ENCODE assay signal across 38 cellular contexts in genomic region chr12:256958-257357, GRCh38. TPM values are rescaled to one million over a fixed set of nuclear protein-coding genes. Genes with fewer than 3 reads are reported as not detected.
"Had no signal": no experiment of that assay in that cellular context is flagged by ENCODE, and none has a peak within 500 bp of the region (broad histone marks: within the 10 kb centered on the region; RNA-seq: fewer than 3 reads in every experiment).

No MANE protein-coding gene starts in this region.

- H3K36me3 Mint-ChIP-seq: activated CD4-positive, alpha-beta memory T cell treated with anti-CD3 and anti-CD28 coated beads for 36 hours; activated CD8-positive, alpha-beta memory T cell treated with anti-CD3 and anti-CD28 coated beads, Interleukin-2, amount 10 ng/mL, durations not matched to agents 7 days and 5 days; activated naive CD4-positive, alpha-beta T cell treated with anti-CD3 and anti-CD28 coated beads, Interleukin-2, amount 50 U/mL, for 24 hours; activated naive CD8-positive, alpha-beta T cell treated with anti-CD3 and anti-CD28 coated beads for 36 hours; brain had no signal

- H3K4me1 Mint-ChIP-seq: activated CD4-positive, alpha-beta T cell treated with anti-CD3 and anti-CD28 coated beads for 36 hours; activated CD4-positive, alpha-beta T cell treated with anti-CD3 and anti-CD28 coated beads, Interleukin-2, amount 10 ng/mL, durations not matched to agents 24 days and 14 days; activated CD8-positive, alpha-beta memory T cell treated with anti-CD3 and anti-CD28 coated beads, Interleukin-2, amount 10 ng/mL, durations not matched to agents 7 days and 5 days; activated naive CD4-positive, alpha-beta T cell treated with anti-CD3 and anti-CD28 coated beads, Interleukin-2, amount 50 U/mL, for 24 hours; activated naive CD8-positive, alpha-beta T cell treated with anti-CD3 and anti-CD28 coated beads for 36 hours; activated naive CD8-positive, alpha-beta T cell treated with anti-CD3 and anti-CD28 coated beads, Interleukin-2, amount 50 U/mL, for 24 hours had no signal

- DNase-seq: activated CD4-positive, alpha-beta memory T cell treated with anti-CD3 and anti-CD28 coated beads for 36 hours; activated CD4-positive, alpha-beta T cell treated with anti-CD3 and anti-CD28 coated beads for 36 hours; activated CD4-positive, alpha-beta T cell treated with anti-CD3 and anti-CD28 coated beads, Interleukin-2, amount 10 ng/mL, durations not matched to agents 24 days and 14 days; activated CD4-positive, CD25-positive, alpha-beta regulatory T cell; activated CD4-positive, CD25-positive, alpha-beta regulatory T cell treated with anti-CD3 and anti-CD28 coated beads, Interleukin-2, amount 50 U/mL, for 72 hours; activated CD8-positive, alpha-beta memory T cell treated with anti-CD3 and anti-CD28 coated beads, Interleukin-2, amount 10 ng/mL, durations not matched to agents 7 days and 5 days; activated CD8-positive, alpha-beta memory T cell treated with anti-CD3 and anti-CD28 coated beads, Interleukin-2, amount 50 U/mL, for 4 hours; activated CD8-positive, alpha-beta T cell treated with anti-CD3 and anti-CD28 coated beads, Interleukin-2, amount 10 ng/mL, durations not matched to agents 7 days and 5 days; activated effector memory CD4-positive, alpha-beta T cell treated with anti-CD3 and anti-CD28 coated beads, Interleukin-2, amount 50 U/mL, for 16 hours; activated naive CD4-positive, alpha-beta T cell treated with anti-CD3 and anti-CD28 coated beads for 36 hours; activated naive CD8-positive, alpha-beta T cell treated with anti-CD3 and anti-CD28 coated beads for 36 hours; activated naive CD8-positive, alpha-beta T cell treated with anti-CD3 and anti-CD28 coated beads, Interleukin-2, amount 50 U/mL, for 24 hours; activated T-cell treated with anti-CD3 and anti-CD28 coated beads, Interleukin-2, amount 50 U/mL, for 1 hour; activated T-cell treated with anti-CD3 and anti-CD28 coated beads, Interleukin-2, amount 50 U/mL, for 48 hours; adrenal gland; amygdala; central memory CD4-positive, alpha-beta T cell; cerebellar nuclear complex; colonic mucosa; effector CD8-positive, alpha-beta T cell; esophagus squamous epithelium; foreskin melanocyte; heart right ventricle; T-helper 2 cell had no signal

- ATAC-seq: activated CD4-positive, alpha-beta T cell treated with anti-CD3 and anti-CD28 coated beads for 36 hours; activated CD8-positive, alpha-beta memory T cell treated with anti-CD3 and anti-CD28 coated beads, Interleukin-2, amount 10 ng/mL, durations not matched to agents 7 days and 5 days; activated CD8-positive, alpha-beta T cell treated with anti-CD3 and anti-CD28 coated beads, Interleukin-2, amount 10 ng/mL, durations not matched to agents 7 days and 5 days; activated naive CD8-positive, alpha-beta T cell treated with anti-CD3 and anti-CD28 coated beads, Interleukin-2, amount 50 U/mL, for 24 hours; gastroesophageal sphincter; heart right ventricle had no signal

- H3K36me3 ChIP-seq: adrenal gland, ascending aorta, breast epithelium, cardiac muscle cell, colonic mucosa, esophagus squamous epithelium, gastroesophageal sphincter, heart right ventricle had no signal

- H3K4me3 Mint-ChIP-seq: activated CD4-positive, alpha-beta memory T cell treated with anti-CD3 and anti-CD28 coated beads for 36 hours; activated CD4-positive, alpha-beta T cell treated with anti-CD3 and anti-CD28 coated beads for 36 hours; activated CD4-positive, alpha-beta T cell treated with anti-CD3 and anti-CD28 coated beads, Interleukin-2, amount 10 ng/mL, durations not matched to agents 24 days and 14 days; activated CD8-positive, alpha-beta memory T cell treated with anti-CD3 and anti-CD28 coated beads, Interleukin-2, amount 10 ng/mL, durations not matched to agents 7 days and 5 days; activated CD8-positive, alpha-beta T cell treated with anti-CD3 and anti-CD28 coated beads, Interleukin-2, amount 10 ng/mL, durations not matched to agents 7 days and 5 days; activated naive CD4-positive, alpha-beta T cell treated with anti-CD3 and anti-CD28 coated beads for 36 hours; activated naive CD4-positive, alpha-beta T cell treated with anti-CD3 and anti-CD28 coated beads, Interleukin-2, amount 50 U/mL, for 24 hours; activated naive CD8-positive, alpha-beta T cell treated with anti-CD3 and anti-CD28 coated beads for 36 hours; activated naive CD8-positive, alpha-beta T cell treated with anti-CD3 and anti-CD28 coated beads, Interleukin-2, amount 50 U/mL, for 24 hours; activated T-helper 1 cell treated with anti-CD3 and anti-CD28 coated beads, Interleukin-12 subunit alpha, Interleukin-12 subunit beta, Interleukin-2, Interleukin-4 antibody, amounts not matched to agents 30 ng/mL and 10 ng/mL and 1 ng/mL, durations not matched to agents 14 hours and 24 hours and 36 hours; brain had no signal

- H3K4me1 ChIP-seq: adrenal gland, ascending aorta, breast epithelium, colonic mucosa, esophagus squamous epithelium, gastroesophageal sphincter, heart right ventricle had no signal

- H3K9me3 Mint-ChIP-seq: activated CD4-positive, alpha-beta memory T cell treated with anti-CD3 and anti-CD28 coated beads for 36 hours; activated CD4-positive, alpha-beta T cell treated with anti-CD3 and anti-CD28 coated beads, Interleukin-2, amount 10 ng/mL, durations not matched to agents 24 days and 14 days; activated naive CD4-positive, alpha-beta T cell treated with anti-CD3 and anti-CD28 coated beads for 36 hours; activated naive CD4-positive, alpha-beta T cell treated with anti-CD3 and anti-CD28 coated beads, Interleukin-2, amount 50 U/mL, for 24 hours; activated naive CD8-positive, alpha-beta T cell treated with anti-CD3 and anti-CD28 coated beads for 36 hours; activated naive CD8-positive, alpha-beta T cell treated with anti-CD3 and anti-CD28 coated beads, Interleukin-2, amount 50 U/mL, for 24 hours; activated T-helper 1 cell treated with anti-CD3 and anti-CD28 coated beads, Interleukin-12 subunit alpha, Interleukin-12 subunit beta, Interleukin-2, Interleukin-4 antibody, amounts not matched to agents 30 ng/mL and 10 ng/mL and 1 ng/mL, durations not matched to agents 14 hours and 24 hours and 36 hours; activated T-helper 2 cell treated with anti-CD3 and anti-CD28 coated beads, Interferon-gamma antibody, Interleukin-2, Interleukin-4, amounts not matched to agents 10 μg/mL and 5 μg/mL and 100 μg/mL, durations not matched to agents 14 hours and 24 hours and 36 hours had no signal

- FAIRE-seq: endometrium, endothelial cell of umbilical vein had no signal

- H3K27ac Mint-ChIP-seq: activated CD4-positive, alpha-beta memory T cell treated with anti-CD3 and anti-CD28 coated beads for 36 hours; activated CD4-positive, alpha-beta T cell treated with anti-CD3 and anti-CD28 coated beads for 36 hours; activated CD4-positive, alpha-beta T cell treated with anti-CD3 and anti-CD28 coated beads, Interleukin-2, amount 10 ng/mL, durations not matched to agents 24 days and 14 days; activated CD8-positive, alpha-beta memory T cell treated with anti-CD3 and anti-CD28 coated beads, Interleukin-2, amount 10 ng/mL, durations not matched to agents 7 days and 5 days; activated CD8-positive, alpha-beta T cell treated with anti-CD3 and anti-CD28 coated beads, Interleukin-2, amount 10 ng/mL, durations not matched to agents 7 days and 5 days; activated naive CD4-positive, alpha-beta T cell treated with anti-CD3 and anti-CD28 coated beads for 36 hours; activated naive CD4-positive, alpha-beta T cell treated with anti-CD3 and anti-CD28 coated beads, Interleukin-2, amount 50 U/mL, for 24 hours; activated naive CD8-positive, alpha-beta T cell treated with anti-CD3 and anti-CD28 coated beads for 36 hours; activated naive CD8-positive, alpha-beta T cell treated with anti-CD3 and anti-CD28 coated beads, Interleukin-2, amount 50 U/mL, for 24 hours; activated T-helper 1 cell treated with anti-CD3 and anti-CD28 coated beads, Interleukin-12 subunit alpha, Interleukin-12 subunit beta, Interleukin-2, Interleukin-4 antibody, amounts not matched to agents 30 ng/mL and 10 ng/mL and 1 ng/mL, durations not matched to agents 14 hours and 24 hours and 36 hours; activated T-helper 2 cell treated with anti-CD3 and anti-CD28 coated beads, Interferon-gamma antibody, Interleukin-2, Interleukin-4, amounts not matched to agents 10 μg/mL and 5 μg/mL and 100 μg/mL, durations not matched to agents 14 hours and 24 hours and 36 hours had no signal

- H3K27me3 ChIP-seq: ascending aorta, cardiac muscle cell, colonic mucosa had no signal

- H3K9me3 ChIP-seq: adrenal gland, ascending aorta, breast epithelium, colonic mucosa, esophagus squamous epithelium, gastroesophageal sphincter, heart right ventricle had no signal

- H3K27ac ChIP-seq: adrenal gland, ascending aorta, breast epithelium, cardiac muscle cell, colonic mucosa, epithelial cell of prostate, esophagus squamous epithelium, gastroesophageal sphincter, heart right ventricle had no signal

- H3K4me3 ChIP-seq: adrenal gland, ascending aorta, breast epithelium, cardiac muscle cell, colonic mucosa, esophagus squamous epithelium, gastroesophageal sphincter, heart right ventricle had no signal

RNA-seq across cellular contexts. Expression of gene SLC6A13, which starts 5.7 kb away (rescaled TPM):
- total RNA-seq: activated CD4-positive, alpha-beta T cell treated with anti-CD3 and anti-CD28 coated beads, Interleukin-2, amount 10 ng/mL, durations not matched to agents 24 days and 14 days; activated naive CD4-positive, alpha-beta T cell treated with anti-CD3 and anti-CD28 coated beads for 36 hours; ascending aorta; colonic mucosa; endothelial cell of umbilical vein; esophagus squamous epithelium; fibroblast of lung; fibroblast of villous mesenchyme; gastroesophageal sphincter; glomerular endothelial cell had no signal
- polyA plus RNA-seq: fibroblast of lung had no signal

RNA-seq across cellular contexts. Expression of gene SLC6A12, which starts 43.0 kb away (rescaled TPM):
- total RNA-seq: activated CD4-positive, alpha-beta T cell treated with anti-CD3 and anti-CD28 coated beads, Interleukin-2, amount 10 ng/mL, durations not matched to agents 24 days and 14 days; activated CD8-positive, alpha-beta T cell treated with anti-CD3 and anti-CD28 coated beads, Interleukin-2, amount 10 ng/mL, durations not matched to agents 7 days and 5 days; activated naive CD8-positive, alpha-beta T cell treated with anti-CD3 and anti-CD28 coated beads for 36 hours; activated T-helper 1 cell treated with anti-CD3 and anti-CD28 coated beads, Interleukin-12 subunit alpha, Interleukin-12 subunit beta, Interleukin-2, Interleukin-4 antibody, amounts not matched to agents 30 ng/mL and 10 ng/mL and 1 ng/mL, durations not matched to agents 14 hours and 24 hours and 36 hours; endothelial cell of umbilical vein; fibroblast of lung; fibroblast of villous mesenchyme had no signal
- polyA plus RNA-seq: endothelial cell of umbilical vein, fibroblast of lung had no signal
